Comparison of ENCODE assay signal across 22 cellular contexts in the genomic region with DNA sequence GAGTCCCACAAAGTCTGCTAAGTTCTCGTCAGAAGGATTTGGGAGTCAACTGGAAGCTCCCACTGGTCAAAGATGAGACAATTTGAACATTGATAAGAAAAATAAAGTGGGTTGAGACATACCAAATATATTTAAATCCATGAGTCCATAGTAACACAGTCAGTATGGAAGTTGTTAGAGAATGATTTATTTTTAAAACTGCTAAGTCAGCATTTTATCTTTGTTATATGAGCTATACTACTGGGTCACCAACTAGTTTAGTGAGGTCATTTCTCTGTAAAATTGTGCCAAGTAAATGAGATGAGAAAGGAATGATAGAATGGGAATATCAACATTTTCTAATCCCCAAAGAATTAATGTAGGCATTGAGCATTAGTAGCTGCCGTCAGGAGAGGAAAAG.
A peak's percentile ranks its signal among the peaks of the same experiment; 100 is the strongest.
DNase-seq lines count a peak whose midpoint lies in the region; ATAC-seq and TF ChIP-seq lines count a peak whose summit lies in the region.
"Had no signal": no experiment of that assay in that cellular context is flagged by ENCODE, and none has a peak within 500 bp of the region (broad histone marks: within the 10 kb centered on the region; RNA-seq: fewer than 3 reads in every experiment).

No MANE protein-coding gene starts in this region.

- no peaks in the 10 kb centered on the region for H3K9me2 ChIP-seq in GM23338 (ENCODE audit: insufficient read depth)

- TF ChIP-seq CTCF in GM23338 (conservative IDR thresholded peaks at IDR 0.05; ENCODE audit: low read depth in 2 of 2) (no peak), osteocyte (IDR thresholded peaks at IDR 0.05) (no peak)

- no peaks in the 10 kb centered on the region for H3K4me1 ChIP-seq in GM23338 (ENCODE audit: insufficient read depth)
- H3K4me1 ChIP-seq: BLaER1 had no signal

- H3K79me2 ChIP-seq in GM23338 (replicated peaks; ENCODE audit: insufficient read depth) = peaks cover 4% of the 10 kb centered on the region

- no peaks in the 10 kb centered on the region for H3F3A ChIP-seq in GM23338 (replicated peaks; ENCODE audit: low read depth)

- H3K4me1 Mint-ChIP-seq in activated naive CD8-positive, alpha-beta T cell (ENCODE audit: low read depth) = peaks cover 10% of the 10 kb centered on the region
- peaks cover 4% of the 10 kb centered on the region for H3K4me1 Mint-ChIP-seq in activated naive CD8-positive, alpha-beta T cell treated with anti-CD3 and anti-CD28 coated beads for 36 hours
- peaks cover 16% of the 10 kb centered on the region; the same call in 2 of the 3 replicates for H3K4me1 Mint-ChIP-seq in GM23338
- peaks cover 9% of the 10 kb centered on the region for H3K4me1 Mint-ChIP-seq in activated T-helper 17 cell treated with anti-CD3 and anti-CD28 coated beads, Interleukin-2, amount 50 U/mL, for 72 hours
- peaks cover 39% of the 10 kb centered on the region for H3K4me1 Mint-ChIP-seq in osteocyte (ENCODE audit: unreplicated experiment)

- ATAC-seq in GM23338 (no peak), GM18867 (IDR thresholded peaks at IDR 0.05; ENCODE audit: unreplicated experiment) (no peak)
- no peak for ATAC-seq in activated T-helper 17 cell treated with anti-CD3 and anti-CD28 coated beads, Interleukin-2, amount 50 U/mL, for 72 hours (replicated peaks)
- ATAC-seq: PC-3, SK-N-SH treated with all-trans-retinoic acid at 6 μM for 48 hours had no signal

- H4K20me1 ChIP-seq in GM23338 (replicated peaks; ENCODE audit: insufficient read depth) = no peaks in the 10 kb centered on the region; the same call in 1 of the 2 replicates

- DNase-seq in activated naive CD8-positive, alpha-beta T cell treated with anti-CD3 and anti-CD28 coated beads for 36 hours = no peak
- no peak for DNase-seq in GM23338 (ENCODE audit: low spot score)
- DNase-seq in osteocyte (ENCODE audit: extremely low spot score, unreplicated experiment) = no peak
- DNase-seq in NCI-H1417 treated with DMSO at 0.1 percent for 48 hours (lab: John Stamatoyannopoulos, UW) = no peak
- DNase-seq in iPS-NIHi11 (ENCODE audit: low spot score) = no peak
- DNase-seq: CD4-positive, CD25-positive, alpha-beta regulatory T cell; Kasumi-1; MV-4-11; NCI-H1105; NCI-H146; NCI-H1930; NCI-H446; NCI-H526; NK-92 treated with Interleukin-12 subunit alpha and Interleukin-12 subunit beta, amount 100 ng/mL, for 24 hours; PC-3 had no signal

- H3K36me3 Mint-ChIP-seq in activated naive CD8-positive, alpha-beta T cell = peaks cover 3% of the 10 kb centered on the region
- H3K36me3 Mint-ChIP-seq in activated naive CD8-positive, alpha-beta T cell treated with anti-CD3 and anti-CD28 coated beads for 36 hours = peaks cover 9% of the 10 kb centered on the region
- H3K36me3 Mint-ChIP-seq in GM23338 (ENCODE audit: low read depth) (peaks cover 3% of the 10 kb centered on the region; the same call in 2 of the 3 replicates), osteocyte (ENCODE audit: unreplicated experiment) (peaks cover 16% of the 10 kb centered on the region)
- H3K36me3 Mint-ChIP-seq in activated T-helper 17 cell treated with anti-CD3 and anti-CD28 coated beads, Interleukin-2, amount 50 U/mL, for 72 hours (ENCODE audit: low read depth) = peaks cover 65% of the 10 kb centered on the region

- H3K27me3 ChIP-seq in GM23338 (ENCODE audit: insufficient read depth) = no peaks in the 10 kb centered on the region
- H3K27me3 ChIP-seq: BLaER1 had no signal

- H3K27ac ChIP-seq in GM23338 (ENCODE audit: low read depth) = no peak overlapping the region
- H3K27ac ChIP-seq: BLaER1, HL-60 had no signal

- no peak overlapping the region for H3K4me3 ChIP-seq in GM23338
- H3K4me3 ChIP-seq: BLaER1, HAP-1 had no signal

- no peak overlapping the region for H3K4me3 Mint-ChIP-seq in activated naive CD8-positive, alpha-beta T cell
- no peak overlapping the region for H3K4me3 Mint-ChIP-seq in activated naive CD8-positive, alpha-beta T cell treated with anti-CD3 and anti-CD28 coated beads for 36 hours
- no peak overlapping the region for H3K4me3 Mint-ChIP-seq in GM23338
- no peak overlapping the region for H3K4me3 Mint-ChIP-seq in activated T-helper 17 cell treated with anti-CD3 and anti-CD28 coated beads, Interleukin-2, amount 50 U/mL, for 72 hours
- H3K4me3 Mint-ChIP-seq in osteocyte (ENCODE audit: unreplicated experiment) = no peak overlapping the region
- H3K4me3 Mint-ChIP-seq: CD4-positive, CD25-positive, alpha-beta regulatory T cell had no signal

- no peaks in the 10 kb centered on the region for H3K36me3 ChIP-seq in GM23338 (ENCODE audit: insufficient read depth)

- peak overlapping the region; percentile 34 for H3K27ac Mint-ChIP-seq in activated naive CD8-positive, alpha-beta T cell
- H3K27ac Mint-ChIP-seq in activated naive CD8-positive, alpha-beta T cell treated with anti-CD3 and anti-CD28 coated beads for 36 hours = no peak overlapping the region
- H3K27ac Mint-ChIP-seq in GM23338 = 0 out of 2 replicates have a peak overlapping the region, but pooled peaks have one; percentile 29
- H3K27ac Mint-ChIP-seq in activated T-helper 17 cell treated with anti-CD3 and anti-CD28 coated beads, Interleukin-2, amount 50 U/mL, for 72 hours = peak overlapping the region; percentile 55
- H3K27ac Mint-ChIP-seq in osteocyte (ENCODE audit: unreplicated experiment) = peak overlapping the region; percentile 61

- no peaks in the 10 kb centered on the region for H3K9me3 Mint-ChIP-seq in activated naive CD8-positive, alpha-beta T cell (ENCODE audit: low read depth)
- H3K9me3 Mint-ChIP-seq in activated naive CD8-positive, alpha-beta T cell treated with anti-CD3 and anti-CD28 coated beads for 36 hours = no peaks in the 10 kb centered on the region
- H3K9me3 Mint-ChIP-seq in GM23338 = no peaks in the 10 kb centered on the region
- H3K9me3 Mint-ChIP-seq in activated T-helper 17 cell treated with anti-CD3 and anti-CD28 coated beads, Interleukin-2, amount 50 U/mL, for 72 hours = no peaks in the 10 kb centered on the region
- no peaks in the 10 kb centered on the region for H3K9me3 Mint-ChIP-seq in osteocyte (ENCODE audit: unreplicated experiment)
- H3K9me3 Mint-ChIP-seq: CD4-positive, CD25-positive, alpha-beta regulatory T cell had no signal

- H2AFZ ChIP-seq in GM23338 = no peak overlapping the region

- H3K27me3 Mint-ChIP-seq in activated naive CD8-positive, alpha-beta T cell = no peaks in the 10 kb centered on the region
- no peaks in the 10 kb centered on the region for H3K27me3 Mint-ChIP-seq in activated naive CD8-positive, alpha-beta T cell treated with anti-CD3 and anti-CD28 coated beads for 36 hours
- H3K27me3 Mint-ChIP-seq in GM23338 (ENCODE audit: insufficient read depth, low read depth, poor library complexity) (no peaks in the 10 kb centered on the region), osteocyte (ENCODE audit: unreplicated experiment) (no peaks in the 10 kb centered on the region)
- no peaks in the 10 kb centered on the region for H3K27me3 Mint-ChIP-seq in activated T-helper 17 cell treated with anti-CD3 and anti-CD28 coated beads, Interleukin-2, amount 50 U/mL, for 72 hours
- H3K27me3 Mint-ChIP-seq: CD4-positive, CD25-positive, alpha-beta regulatory T cell had no signal

- no peak overlapping the region for H3K4me2 ChIP-seq in GM23338
- H3K4me2 ChIP-seq: BLaER1 had no signal

TF ChIP-seq in GM23338, 12 proteins besides CTCF, POLR2A, EP300 and RAD21 (continues in another document):
- TF ChIP-seq JUNB (IDR thresholded peaks at IDR 0.05; ENCODE audit: unreplicated experiment) (no peak), EZH2phosphoT487 (IDR thresholded peaks at IDR 0.05; ENCODE audit: unreplicated experiment) (no peak), ZNF331 (CRISPR knock-in tag; IDR thresholded peaks at IDR 0.05; ENCODE audit: low read depth) (no peak), POLR2AphosphoS5 (IDR thresholded peaks at IDR 0.05; ENCODE audit: low read depth) (no peak)
